ENCODE assay signal across 8 cellular contexts in the genomic region with DNA sequence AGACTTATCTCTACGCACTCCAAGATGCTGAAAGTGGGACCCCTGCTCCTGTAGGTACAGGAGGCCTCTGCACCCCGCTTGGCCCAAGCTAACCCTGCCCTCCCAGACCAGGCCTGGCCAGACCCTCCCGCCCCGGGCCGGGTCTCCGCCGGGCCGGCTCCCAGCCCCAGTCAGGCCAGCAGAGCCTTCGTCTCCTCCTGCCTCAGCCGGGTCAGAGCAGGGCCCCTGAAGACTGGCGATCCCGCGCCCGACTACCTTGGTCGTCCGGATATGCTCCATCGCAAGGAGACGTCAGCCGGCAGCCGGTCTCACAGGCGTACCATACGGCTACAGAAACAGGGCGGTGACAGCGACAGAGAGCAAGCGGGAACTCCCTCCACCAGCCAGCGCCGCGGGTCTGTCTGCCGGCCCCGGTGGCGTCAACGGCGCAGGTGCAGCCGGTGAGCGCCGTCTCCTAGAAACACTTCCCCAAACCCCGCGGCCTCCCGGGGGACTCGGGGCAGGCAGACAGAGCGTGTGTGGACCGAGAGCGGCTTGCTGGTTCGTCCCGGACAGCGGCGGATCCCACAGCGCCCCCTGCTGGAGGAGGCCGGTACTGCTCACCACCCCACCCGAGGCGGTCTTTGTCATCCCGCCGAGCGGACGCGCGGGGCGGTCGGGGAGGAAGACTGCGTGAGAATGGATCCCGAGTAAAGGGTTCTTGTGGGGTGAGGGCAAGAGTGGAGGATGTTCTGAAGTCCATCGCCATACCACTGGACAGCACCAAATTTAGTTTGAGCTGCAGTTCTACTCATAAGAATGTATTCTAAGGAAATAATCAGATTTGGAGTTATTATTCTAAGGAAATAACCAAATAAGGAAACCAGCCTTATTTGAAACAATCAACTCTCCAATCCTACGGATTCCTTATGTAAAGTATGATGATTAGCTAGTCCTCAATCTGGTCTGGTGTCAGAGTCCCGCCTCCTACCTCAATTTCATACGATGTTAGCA. TPM values are rescaled to one million over a fixed set of nuclear protein-coding genes. Genes with fewer than 3 reads are reported as not detected.
DNase-seq lines count a peak whose midpoint lies in the region; ATAC-seq and TF ChIP-seq lines count a peak whose summit lies in the region.

A gene (minus strand): TSS at position 520 of the 993 bp plus-strand sequence. CDS start 241 bp downstream, at position 279.

- peaks cover 8% of the 10 kb centered on the region for H3K36me3 Mint-ChIP-seq in Caco-2 (ENCODE audit: insufficient read depth, unreplicated experiment)
- peaks cover 16% of the 10 kb centered on the region for H3K36me3 Mint-ChIP-seq in activated CD8-positive, alpha-beta memory T cell treated with anti-CD3 and anti-CD28 coated beads, Interleukin-2, amount 10 ng/mL, durations not matched to agents 7 days and 5 days

- intact Hi-C loops in Caco-2 (cut with micrococcal nuclease; ENCODE audit: unreplicated experiment) = loop anchor here (2.0 kb wide), 1 partner anchor 54 kb away; no protein-coding TSS in a partner anchor

- peak within 1 kb of the TSS; percentile 76 for H3K4me3 ChIP-seq in Caco-2 (ENCODE audit: low read depth, low read length)
- peak within 1 kb of the TSS; percentile 97 for H3K4me3 ChIP-seq in endocrine pancreas (ENCODE audit: control insufficient read depth, insufficient read depth, low read length)

- peak within 1 kb of the TSS; percentile 97 for H3K4me3 Mint-ChIP-seq in Caco-2 (ENCODE audit: unreplicated experiment)
- peak within 1 kb of the TSS; percentile 92 for H3K4me3 Mint-ChIP-seq in activated CD8-positive, alpha-beta memory T cell treated with anti-CD3 and anti-CD28 coated beads, Interleukin-2, amount 10 ng/mL, durations not matched to agents 7 days and 5 days

- peak; percentile 89 for ATAC-seq in activated CD8-positive, alpha-beta memory T cell treated with anti-CD3 and anti-CD28 coated beads, Interleukin-2, amount 10 ng/mL, durations not matched to agents 7 days and 5 days

- no peaks in the 10 kb centered on the region for H3K4me1 Mint-ChIP-seq in Caco-2 (ENCODE audit: low read depth, unreplicated experiment)
- H3K4me1 Mint-ChIP-seq in activated CD8-positive, alpha-beta memory T cell treated with anti-CD3 and anti-CD28 coated beads, Interleukin-2, amount 10 ng/mL, durations not matched to agents 7 days and 5 days = peaks cover 43% of the 10 kb centered on the region

- no peaks in the 10 kb centered on the region for H3K9me3 ChIP-seq in Caco-2
- H3K9me3 ChIP-seq in endocrine pancreas (ENCODE audit: control insufficient read depth, low read length) = no peaks in the 10 kb centered on the region

- CTCF ChIA-PET in Caco-2 (lab: Charles Lee) = no interaction called here
- CTCF ChIA-PET in activated CD8-positive, alpha-beta memory T cell treated with anti-CD3 and anti-CD28 coated beads, Interleukin-2, amount 10 ng/mL, durations not matched to agents 7 days and 5 days (lab: Charles Lee) = interaction anchor here (0.6 to 4.0 kb wide), 14 partner anchors 9 to 54 kb away, joined by 3 to 35 read pairs (median 4); a partner anchor contains a TSS

- no peaks in the 10 kb centered on the region for H3K27me3 ChIP-seq in Caco-2 (replicated peaks; ENCODE audit: control insufficient read depth, insufficient read depth, low read length)
- H3K27me3 ChIP-seq in endocrine pancreas (ENCODE audit: control insufficient read depth, insufficient read depth, low read length) = no peaks in the 10 kb centered on the region

- peak within 1 kb of the TSS; percentile 82 for H3K9ac ChIP-seq in endocrine pancreas (ENCODE audit: control insufficient read depth, insufficient read depth, low read length)

- no peaks in the 10 kb centered on the region for H3K36me3 ChIP-seq in Caco-2 (ENCODE audit: control insufficient read depth, insufficient read depth, low read length)
- no peaks in the 10 kb centered on the region for H3K36me3 ChIP-seq in endocrine pancreas (ENCODE audit: control insufficient read depth, insufficient read depth, low read length)

- TF ChIP-seq CTCF in Caco-2 (IDR thresholded peaks at IDR 0.05; ENCODE audit: insufficient read depth in 1 of 2, low read depth in 1 of 2, low read length in 1 of 2, severe bottlenecking in 1 of 2, unreplicated experiment in 1 of 2) (peak; percentile 99), GM20000 (IDR thresholded peaks at IDR 0.05; ENCODE audit: extremely low read depth, missing control alignments) (peak; percentile 96)

- H3K27ac Mint-ChIP-seq in Caco-2 (ENCODE audit: unreplicated experiment) = peak within 1 kb of the TSS; percentile 93
- H3K27ac Mint-ChIP-seq in activated CD8-positive, alpha-beta memory T cell treated with anti-CD3 and anti-CD28 coated beads, Interleukin-2, amount 10 ng/mL, durations not matched to agents 7 days and 5 days = peak within 1 kb of the TSS; percentile 96

- H3K9me3 Mint-ChIP-seq in Caco-2 (ENCODE audit: unreplicated experiment) = no peaks in the 10 kb centered on the region
- no peaks in the 10 kb centered on the region for H3K9me3 Mint-ChIP-seq in activated CD8-positive, alpha-beta memory T cell treated with anti-CD3 and anti-CD28 coated beads, Interleukin-2, amount 10 ng/mL, durations not matched to agents 7 days and 5 days (ENCODE audit: low read depth)

- DNase-seq in Caco-2 = peak; percentile 92 to 96
- peak; percentile 93 for DNase-seq in GM20000 (ENCODE audit: low spot score)
- peak; percentile 87 for DNase-seq in HT1080 (ENCODE audit: low read depth)
- peak; percentile 94 for DNase-seq in NOMO-1 treated with dmso at 0.1 percent for 144 hours (lab: John Stamatoyannopoulos, UW; ENCODE audit: unreplicated experiment)
- DNase-seq in activated CD8-positive, alpha-beta memory T cell treated with anti-CD3 and anti-CD28 coated beads, Interleukin-2, amount 10 ng/mL, durations not matched to agents 7 days and 5 days = peak; percentile 94
- DNase-seq in mesenteric fat pad (ENCODE audit: low spot score) = peak; percentile 97
- DNase-seq in stimulated activated CD8-positive, alpha-beta memory T cell treated with anti-CD3 and anti-CD28 coated beads, Interleukin-15, amount 100 ng/mL, for 4 hours (ENCODE audit: low read depth in 2 of 2) = peak; percentile 83 to 85

- H3K27me3 Mint-ChIP-seq in Caco-2 (ENCODE audit: insufficient read depth, unreplicated experiment) = peaks cover 23% of the 10 kb centered on the region
- peaks cover 19% of the 10 kb centered on the region for H3K27me3 Mint-ChIP-seq in activated CD8-positive, alpha-beta memory T cell treated with anti-CD3 and anti-CD28 coated beads, Interleukin-2, amount 10 ng/mL, durations not matched to agents 7 days and 5 days

- BruUV-seq in Caco-2 (replicated peaks; lab: Mats Ljungman, UMichigan) = no TSS peak

- H3K4me1 ChIP-seq in Caco-2 (no peaks in the 10 kb centered on the region), endocrine pancreas (ENCODE audit: control insufficient read depth, insufficient read depth, low read length) (peaks cover 7% of the 10 kb centered on the region)

- POLR2A ChIA-PET in Caco-2 (lab: Charles Lee) = no interaction called here

RNA-seq across cellular contexts. Expression of the gene that starts here (rescaled TPM):
- total RNA-seq in Caco-2 (2022) (12.7 and 13.0 TPM in 2 replicates), mesenteric fat pad (18.0 TPM)
- total RNA-seq in HT1080 (2014; rRNA removed; shearing (Covaris generic)) = 17.3 and 21.2 TPM in 2 replicates
- polyA plus RNA-seq in HT1080 (2015; cell fraction: cytosol; rRNA removed) = 20.8 and 24.3 TPM in 2 replicates
- polyA plus RNA-seq in HT1080 (2015; cell fraction: nucleus; rRNA removed) = 26.2 and 31.0 TPM in 2 replicates
- total RNA-seq in activated CD8-positive, alpha-beta memory T cell treated with anti-CD3 and anti-CD28 coated beads, Interleukin-2, amount 10 ng/mL, durations not matched to agents 7 days and 5 days = 10 to 100 TPM; 17.2 to 21.7 TPM

Comparison
In these comparisons a context has a peak if more than half of its experiments do, and no peak if none do; other contexts are left out.
1. Peak in every context shown above with its lines: DNase-seq, ATAC-seq and H3K4me3 ChIP-seq.